In the genomic region with DNA sequence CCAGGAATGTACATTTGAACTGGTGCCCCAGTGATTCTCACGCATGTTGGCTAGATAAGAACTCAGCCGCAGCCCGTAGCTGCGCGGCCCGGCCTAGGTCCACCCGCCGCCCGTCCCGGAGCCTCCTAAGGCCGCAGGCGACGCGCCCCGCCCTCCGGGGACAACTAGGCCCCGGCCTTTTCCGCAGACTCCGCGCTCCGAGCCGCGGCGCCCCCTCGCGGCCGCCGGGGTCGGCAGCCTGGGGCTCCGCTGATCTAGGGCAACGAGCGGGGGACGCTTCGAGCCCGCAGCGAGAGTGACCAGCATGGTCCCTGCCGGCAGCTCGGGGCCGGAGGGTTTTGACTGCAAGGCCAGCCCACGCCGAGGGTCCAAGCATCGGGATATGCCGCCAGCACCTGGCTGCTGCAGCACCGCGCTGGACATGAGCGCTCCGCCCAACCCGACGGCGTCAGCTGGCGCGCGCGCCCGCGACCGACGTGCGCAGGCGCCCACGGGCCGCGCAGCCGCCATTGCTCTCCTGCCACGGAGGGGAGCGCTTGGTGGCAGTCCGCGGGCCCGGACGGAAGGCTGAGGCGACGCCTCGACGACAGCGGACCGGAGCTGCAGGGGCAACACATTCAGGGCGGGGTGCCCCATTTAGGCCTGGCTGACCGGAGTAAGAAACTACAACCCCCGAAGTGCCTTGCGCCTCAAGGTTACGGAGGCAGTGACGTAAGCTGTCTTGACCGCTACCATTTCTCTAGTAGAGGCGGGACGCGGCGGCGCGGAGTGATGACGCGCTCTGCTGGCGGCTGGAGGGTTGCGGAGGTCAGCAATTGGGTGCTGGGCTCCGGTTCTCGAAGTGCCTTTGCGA, we compare ENCODE assay signal across 8 cellular contexts. TPM values are rescaled to one million over a fixed set of nuclear protein-coding genes. Genes with fewer than 3 reads are reported as not detected.
DNase-seq lines count a peak whose midpoint lies in the region; ATAC-seq and TF ChIP-seq lines count a peak whose summit lies in the region.

A gene with protein sequence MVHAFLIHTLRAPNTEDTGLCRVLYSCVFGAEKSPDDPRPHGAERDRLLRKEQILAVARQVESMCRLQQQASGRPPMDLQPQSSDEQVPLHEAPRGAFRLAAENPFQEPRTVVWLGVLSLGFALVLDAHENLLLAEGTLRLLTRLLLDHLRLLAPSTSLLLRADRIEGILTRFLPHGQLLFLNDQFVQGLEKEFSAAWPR (plus strand): TSS at position 500 of the 853 bp plus-strand sequence. CDS start 1,571 bp downstream, outside the sequence.

- peak within 1 kb of the TSS; percentile 98 for H2AK5ac ChIP-seq in IMR-90 (ENCODE audit: low read depth, low read length)

- peak within 1 kb of the TSS; percentile 99 for H2AK9ac ChIP-seq in IMR-90 (replicated peaks; ENCODE audit: low read depth, low read length, poor library complexity)

- peaks cover 14 to 37% of the 10 kb centered on the region in 2 experiments; a peak in 3 of 4 replicates for H3K79me1 ChIP-seq in IMR-90 (ENCODE audit: low read depth in 1 of 2, low read length in 2 of 2)

- ATAC-seq in GM21528 (IDR thresholded peaks at IDR 0.05; ENCODE audit: low FRiP score, unreplicated experiment) (peak; percentile 85), IMR-90 (ENCODE audit: low read depth) (peak; percentile 93), mucosa of descending colon (peak; percentile 90)

- H4K5ac ChIP-seq in IMR-90 (ENCODE audit: low read depth, low read length) = peak within 1 kb of the TSS; percentile 98

- H3K79me2 ChIP-seq in OCI-LY7 (ENCODE audit: insufficient read depth, low read depth, low read length) = peaks cover 9% of the 10 kb centered on the region; the same call in 1 of the 2 replicates

- peak; percentile 73 for TF ChIP-seq RAD21 in IMR-90 (IDR thresholded peaks at IDR 0.05; ENCODE audit: low read length)

- POLR2A ChIA-PET in IMR-90 (lab: Charles Lee; ENCODE audit: unreplicated experiment) (interaction anchor here (0.6 to 1.0 kb wide), 3 partner anchors 33 to 121 kb away, joined by 4 to 5 read pairs (median 4); no protein-coding TSS in a partner anchor), OCI-LY7 (lab: Charles Lee) (interaction anchor here (0.6 to 2.5 kb wide), 10 partner anchors 9 to 1366 kb away, joined by 3 to 16 read pairs (median 4); partner anchors contain the start of genes ADISSP and CENPB)

- H3K18ac ChIP-seq in IMR-90 (ENCODE audit: low read depth, low read length) = peak within 1 kb of the TSS; percentile 95

- TSS peak; percentile 72 for BruUV-seq in IMR-90 (replicated peaks; lab: Mats Ljungman, UMichigan)
- no TSS peak for BruUV-seq in OCI-LY7 (replicated peaks; lab: Mats Ljungman, UMichigan)

- H3K4me1 ChIP-seq in IMR-90 (ENCODE audit: control insufficient read depth, insufficient read depth, low read length) = peaks cover 8% of the 10 kb centered on the region; the same call in 1 of the 2 replicates
- H3K4me1 ChIP-seq in OCI-LY7 (ENCODE audit: insufficient read depth, low read length, poor library complexity, severe bottlenecking) = peaks cover 37% of the 10 kb centered on the region
- peaks cover 8% of the 10 kb centered on the region for H3K4me1 ChIP-seq in mucosa of descending colon (ENCODE audit: low read depth)

- H3K36me3 ChIP-seq in IMR-90 (ENCODE audit: control insufficient read depth, insufficient read depth, low read length) = peaks cover 24% of the 10 kb centered on the region
- H3K36me3 ChIP-seq in OCI-LY7 (ENCODE audit: insufficient read depth, low read length) = peaks cover 13% of the 10 kb centered on the region; the same call in 1 of the 2 replicates
- H3K36me3 ChIP-seq in mucosa of descending colon (ENCODE audit: low read depth) = no peaks in the 10 kb centered on the region

- H3K4me3 ChIP-seq in IMR-90 (ENCODE audit: insufficient read depth, low read depth, low read length) (peak within 1 kb of the TSS; percentile 70), OCI-LY7 (ENCODE audit: low read depth, low read length, poor library complexity, severe bottlenecking) (peak within 1 kb of the TSS; percentile 91), epithelial cell of esophagus (ENCODE audit: low read length) (peak within 1 kb of the TSS; percentile 84), mucosa of descending colon (peak within 1 kb of the TSS; percentile 50)

- H3K9me2 ChIP-seq in OCI-LY7 (ENCODE audit: insufficient read depth, low read length) = no peaks in the 10 kb centered on the region

- peak within 1 kb of the TSS; percentile 99 for H3K14ac ChIP-seq in IMR-90 (replicated peaks; ENCODE audit: low read depth, low read length)

- H2BK120ac ChIP-seq in IMR-90 (ENCODE audit: low read depth, low read length) = peak within 1 kb of the TSS; percentile 90

- H2BK15ac ChIP-seq in IMR-90 (ENCODE audit: low read depth, low read length) = peak within 1 kb of the TSS; percentile 68; the same call in 1 of the 3 replicates

- H3K9me3 ChIP-seq in IMR-90 (ENCODE audit: control insufficient read depth, insufficient read depth, low read length) (no peaks in the 10 kb centered on the region), OCI-LY7 (ENCODE audit: low read length) (no peaks in the 10 kb centered on the region), mucosa of descending colon (no peaks in the 10 kb centered on the region)

- peak within 1 kb of the TSS; percentile 95 for H3K4ac ChIP-seq in IMR-90 (ENCODE audit: low read depth, low read length)

- DNase-seq in DMS153 (lab: John Stamatoyannopoulos, UW) (peak; percentile 92), IMR-90 (peak; percentile 96), OCI-LY7 (ENCODE audit: low spot score) (peak; percentile 97), activated T-cell treated with anti-CD3 and anti-CD28 coated beads for 1 hour (ENCODE audit: low read depth) (peak; percentile 78), epithelial cell of esophagus (ENCODE audit: low read depth) (peak; percentile 97), mucosa of descending colon (peak; percentile 98 to 99 (median 98))
- DNase-seq in stimulated activated CD8-positive, alpha-beta memory T cell treated with anti-CD3 and anti-CD28 coated beads, Interleukin-4, amount 100 ng/mL, for 4 hours (ENCODE audit: low read depth in 2 of 2, low spot score in 1 of 2) = peak; percentile 78 to 89

- no peaks in the 10 kb centered on the region for H4K20me1 ChIP-seq in IMR-90 (ENCODE audit: insufficient read depth, low read length)
- H4K20me1 ChIP-seq in OCI-LY7 (ENCODE audit: insufficient read depth, low read length) = no peaks in the 10 kb centered on the region

- H3K4me2 ChIP-seq in IMR-90 (ENCODE audit: low read depth, low read length) (peak within 1 kb of the TSS; percentile 74), OCI-LY7 (ENCODE audit: low read length) (peak within 1 kb of the TSS; percentile 99)

- peak within 1 kb of the TSS; percentile 97 for H3K9ac ChIP-seq in IMR-90 (ENCODE audit: low read depth, low read length)

- no peaks in the 10 kb centered on the region for H3K27me3 ChIP-seq in IMR-90 (ENCODE audit: control insufficient read depth, insufficient read depth, low read length)

- peak; percentile 90 for TF ChIP-seq POLR2A in IMR-90 (IDR thresholded peaks at IDR 0.05; ENCODE audit: low read depth, low read length)

- H2AFZ ChIP-seq in IMR-90 (replicated peaks; ENCODE audit: low read length, poor library complexity) (peak within 1 kb of the TSS; percentile 97), OCI-LY7 (ENCODE audit: low read length) (peak within 1 kb of the TSS; percentile 94)

- WGBS in IMR-90 (ENCODE audit: extremely low coverage in 2 of 2, insufficient read length in 1 of 2), 2 experiments = 0% methylated on average over 67 of the region's 96 CpGs; no CpG with 5 or more reads in 1 of the 2 experiments

- peak within 1 kb of the TSS; percentile 98 for H3K27ac ChIP-seq in IMR-90 (ENCODE audit: insufficient read depth, low read length)
- H3K27ac ChIP-seq in OCI-LY7 (ENCODE audit: low read depth, low read length, poor library complexity, severe bottlenecking) = peak within 1 kb of the TSS; percentile 70

- peak within 1 kb of the TSS; percentile 99 for H4K91ac ChIP-seq in IMR-90 (ENCODE audit: insufficient read depth, low read depth, low read length)

- TF ChIP-seq CTCF in IMR-90 (conservative IDR thresholded peaks at IDR 0.05; ENCODE audit: low read depth, low read length) (peak; percentile 95), OCI-LY7 (conservative IDR thresholded peaks at IDR 0.05; ENCODE audit: low read length) (peak; percentile 98), epithelial cell of esophagus (IDR thresholded peaks at IDR 0.05; ENCODE audit: insufficient read depth, low read depth, low read length, missing control alignments) (peak; percentile 40), mucosa of descending colon (IDR thresholded peaks at IDR 0.05) (peak; percentile 97)

- intact Hi-C loops in IMR-90 (cut with micrococcal nuclease) (loop anchor here (1.0 kb wide), 3 partner anchors 9 to 67 kb away; partner anchors contain the start of gene CENPB), OCI-LY7 (cut with micrococcal nuclease; ENCODE audit: unreplicated experiment) (loop anchor here (1.0 kb wide), 3 partner anchors 24 to 33 kb away; partner anchors contain the start of genes CDC25B and MAVS), mucosa of descending colon (cut with DNase I, micrococcal nuclease) (no loop called here)

- H3K23ac ChIP-seq in IMR-90 (ENCODE audit: low read depth, low read length) = peak within 1 kb of the TSS; percentile 94; the same call in 1 of the 2 replicates

- peak within 1 kb of the TSS; percentile 92 for H3K56ac ChIP-seq in IMR-90 (ENCODE audit: extremely low read depth, insufficient read depth, low read length)

- CTCF ChIA-PET in IMR-90 (lab: Yijun Ruan, JAX) = interaction anchor here (0.7 to 1.6 kb wide), 6 partner anchors 9 to 52 kb away, joined by 3 to 18 read pairs (median 4); partner anchors contain the start of gene CENPB
- CTCF ChIA-PET in OCI-LY7 (lab: Charles Lee; ENCODE audit: unreplicated experiment) = interaction anchor here (1.4 to 2.5 kb wide), 2 partner anchors 21 to 34 kb away, joined by 4 to 9 read pairs; partner anchors contain the start of gene CENPB

- H2BK5ac ChIP-seq in IMR-90 (ENCODE audit: low read depth, low read length, poor library complexity, severe bottlenecking) = peak within 1 kb of the TSS; percentile 98

- in situ Hi-C loops in IMR-90 (cut with MboI; ENCODE audit: low sequenced_read_pairs) = no loop called here

- H3K9me1 ChIP-seq in IMR-90 (ENCODE audit: insufficient read depth, low read length) = 0 out of 2 replicates have a peak, but pooled peaks cover 12% of the 10 kb centered on the region

- peak within 1 kb of the TSS; percentile 37; the same call in 1 of the 2 replicates for H2BK20ac ChIP-seq in IMR-90 (ENCODE audit: low read depth, low read length)

- dilution Hi-C loops in IMR-90 (cut with HindIII; ENCODE audit: low sequenced_read_pairs, unreplicated experiment) = no loop called here

- H4K8ac ChIP-seq in IMR-90 (ENCODE audit: low read depth in 2 of 2, low read length in 2 of 2) = peak within 1 kb of the TSS; percentile 68 to 100

TF ChIP-seq in IMR-90, 13 proteins besides CTCF, POLR2A, EP300 and RAD21 (continues in another document):
- peak; percentile 54 for TF ChIP-seq CEBPB (IDR thresholded peaks at IDR 0.05; ENCODE audit: low read depth, low read length)

RNA-seq across cellular contexts. Expression of the gene that starts here (rescaled TPM):
- total RNA-seq in IMR-90 (2012; rRNA removed) = 11.4 and 11.7 TPM in 2 replicates
- polyA plus RNA-seq in IMR-90 (2012; rRNA removed) = 10.1 and 12.5 TPM in 2 replicates
- polyA plus RNA-seq in IMR-90 (2012; cell fraction: cytosol; rRNA removed) = 10.6 and 20.2 TPM in 2 replicates
- polyA plus RNA-seq in IMR-90 (2012; cell fraction: nucleus; rRNA removed; ENCODE audit: low replicate concordance) = 6.5 and 12.1 TPM in 2 replicates
- total RNA-seq in OCI-LY7 (2014; rRNA removed; shearing (Covaris generic)) = 6.2 and 9.8 TPM in 2 replicates
- total RNA-seq in OCI-LY7 (2022) = 9.9 and 12.1 TPM in 2 replicates
- 10 to 100 TPM; 13.0 to 18.6 (median 13.9) TPM for total RNA-seq in mucosa of descending colon

Comparison
In these comparisons a context has a peak if more than half of its experiments do, and no peak if none do; other contexts are left out.
1. Peak in every context shown above with its lines: DNase-seq, ATAC-seq, H3K4me3 ChIP-seq and H3K27ac ChIP-seq.
2. CTCF ChIP-seq: peak in every context shown above with its lines; median percentile 98 in OCI-LY7; 97 in mucosa of descending colon; 95 in IMR-90; 40 in epithelial cell of esophagus.
3. intact Hi-C loops: an anchor here in IMR-90 (1.0 kb wide) and OCI-LY7 (1.0 kb wide); none called in mucosa of descending colon.